In the genomic region with DNA sequence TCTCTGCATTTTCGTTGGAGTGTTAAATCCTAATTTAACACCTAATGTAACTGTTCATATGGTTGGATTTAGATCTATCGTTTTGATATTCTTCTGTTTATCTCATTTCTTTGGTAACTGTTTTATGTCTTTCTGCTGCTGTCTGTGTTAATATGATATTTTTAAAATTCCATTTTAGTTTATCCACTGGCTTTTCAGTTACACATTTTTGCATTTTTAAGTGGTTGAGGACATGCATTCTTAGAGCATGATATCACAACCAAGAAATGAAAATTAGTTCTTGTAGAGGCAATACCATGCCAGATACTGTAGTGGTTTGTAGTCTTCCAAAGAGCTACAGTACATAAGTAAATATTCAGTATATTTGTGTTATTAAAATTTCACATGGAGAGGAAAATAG, we compare ENCODE assay signal across 22 cellular contexts. TPM values are rescaled to one million over a fixed set of nuclear protein-coding genes. Genes with fewer than 3 reads are reported as not detected.
DNase-seq lines count a peak whose midpoint lies in the region; ATAC-seq, FAIRE-seq and TF ChIP-seq lines count a peak whose summit lies in the region.
"Had no signal": no experiment of that assay in that cellular context is flagged by ENCODE, and none has a peak within 500 bp of the region (broad histone marks: within the 10 kb centered on the region; RNA-seq: fewer than 3 reads in every experiment).

No MANE protein-coding gene starts in this region.

- peaks cover 2% of the 10 kb centered on the region; the same call in 1 of the 2 replicates for H3K79me1 ChIP-seq in H1 (ENCODE audit: low read depth, low read length)

- no peak overlapping the region for H2BK20ac ChIP-seq in H1 (ENCODE audit: low read length)

- no peak overlapping the region for H2AK5ac ChIP-seq in H1 (ENCODE audit: low read depth, low read length)

- H3K23ac ChIP-seq in H1 (ENCODE audit: insufficient read length), result no peak overlapping the region

- no peaks in the 10 kb centered on the region for H3K23me2 ChIP-seq in H1 (ENCODE audit: low read depth, low read length)

- peaks cover 0 to 2% (median 0%) of the 10 kb centered on the region in 4 experiments; a peak in 1 of 8 replicates for H3K36me3 ChIP-seq in H1 (ENCODE audit: control insufficient read depth in 2 of 4, insufficient read depth in 4 of 4, low read length in 3 of 4)
- H3K36me3 ChIP-seq: brain microvascular endothelial cell, HAP-1, vagina had no signal

- 71% methylated on average over 2 of the region's 2 CpGs; no CpG with 5 or more reads in 1 of the 2 experiments for WGBS in H1 (ENCODE audit: extremely low coverage in 1 of 2, insufficient coverage in 1 of 2, insufficient read length in 1 of 2, insufficient replicate concordance in 2 of 2, low coverage in 1 of 2, low lambda C conversion rate in 2 of 2, missing lambda C conversion rate in 1 of 2), 2 experiments

- DNase-seq in AG08396 (ENCODE audit: low spot score) (peak; percentile 21), H1 (ENCODE audit: low read depth in 1 of 2, low spot score in 2 of 2) (no peak), NCI-H2171 treated with DMSO at 0.1 percent for 48 hours (lab: John Stamatoyannopoulos, UW) (no peak), NCI-H1694 (lab: John Stamatoyannopoulos, UW) (no peak)
- no peak for DNase-seq in activated T-cell treated with anti-CD3 and anti-CD28 coated beads, Interleukin-2, amount 50 U/mL, for 72 hours
- DNase-seq in activated CD4-positive, alpha-beta T cell treated with anti-CD3 and anti-CD28 coated beads, Interleukin-2, amount 50 U/mL, for 48 hours, result no peak
- DNase-seq: activated CD4-positive, alpha-beta T cell treated with anti-CD3 and anti-CD28 coated beads for 48 hours; activated T-cell treated with anti-CD3 and anti-CD28 coated beads, Interleukin-2, amount 50 U/mL, for 48 hours; brain microvascular endothelial cell; hypothalamus; NCI-H1048; NCI-H446; PC-9; stimulated activated CD8-positive, alpha-beta memory T cell treated with anti-CD3 and anti-CD28 coated beads, Interleukin-4, amount 100 ng/mL, for 48 hours had no signal

- H3K9me3 ChIP-seq in H1 (ENCODE audit: insufficient read depth in 2 of 2, low read depth in 1 of 2, low read length in 1 of 2), result no peaks in the 10 kb centered on the region
- H3K9me3 ChIP-seq: HAP-1, vagina had no signal

- no peak overlapping the region for H2BK120ac ChIP-seq in H1 (replicated peaks; ENCODE audit: low read depth, low read length)

- H3K27ac Mint-ChIP-seq in nephron, result peak overlapping the region; percentile 24 to 32 (median 31)
- no peak overlapping the region for H3K27ac Mint-ChIP-seq in activated T-cell treated with anti-CD3 and anti-CD28 coated beads, Interleukin-2, amount 50 U/mL, for 72 hours
- H3K27ac Mint-ChIP-seq: CD14-positive monocyte; T-helper 1 cell treated with Interleukin-12 subunit alpha and Interleukin-12 subunit beta and Interleukin-4 antibody, amounts not matched to agents 30 μg/mL and 1 μg/mL, for 36 hours had no signal

- H4K8ac ChIP-seq in H1 (ENCODE audit: extremely low read depth, insufficient read depth, low read length), result no peak overlapping the region

- no peak overlapping the region for H2BK15ac ChIP-seq in H1 (ENCODE audit: low read length)

- no peak for TF ChIP-seq RAD21 in Ishikawa (IDR thresholded peaks at IDR 0.05; ENCODE audit: low read depth)
- TF ChIP-seq RAD21 in H1 (IDR thresholded peaks at IDR 0.05 in 1 of 2, conservative IDR thresholded peaks at IDR 0.05 in 1 of 2; ENCODE audit: low read depth in 2 of 2, low read length in 2 of 2), result no peak

- H2AFZ ChIP-seq in H1 (ENCODE audit: low read length), result no peak overlapping the region
- H2AFZ ChIP-seq: PC-9 had no signal

- H4K91ac ChIP-seq in H1 (replicated peaks; ENCODE audit: insufficient read length, low read length), result no peak overlapping the region

- POLR2A ChIA-PET in H1 (lab: Charles Lee; ENCODE audit: partially characterized antibody), result interaction anchor here (0.7 to 2.0 kb wide), 6 partner anchors 10 to 68 kb away, joined by 3 to 5 read pairs (median 4); a partner anchor contains a TSS

- CTCF ChIA-PET in H1 (lab: Charles Lee; ENCODE audit: partially characterized antibody), result interaction anchor here (1.4 to 1.6 kb wide), 3 partner anchors 9 to 73 kb away, joined by 3 to 5 read pairs (median 4); no protein-coding TSS in a partner anchor

- H4K20me1 ChIP-seq in H1 (replicated peaks in 1 of 2; ENCODE audit: control insufficient read depth in 1 of 2, insufficient read depth in 2 of 2, low read length in 2 of 2), result no peaks in the 10 kb centered on the region

- no peak overlapping the region for H2BK12ac ChIP-seq in H1 (ENCODE audit: low read depth, low read length)

- H2BK5ac ChIP-seq in H1 (ENCODE audit: low read depth, low read length), result no peak overlapping the region

- no peaks in the 10 kb centered on the region for H3K27me3 ChIP-seq in H1 (replicated peaks in 1 of 4; ENCODE audit: control insufficient read depth in 3 of 4, extremely low read depth in 1 of 4, insufficient read depth in 3 of 4, low read length in 3 of 4)
- H3K27me3 ChIP-seq: brain microvascular endothelial cell, vagina had no signal

- no peak overlapping the region for H3K4me2 ChIP-seq in H1 (ENCODE audit: insufficient read depth in 1 of 2, low read depth in 2 of 2, low read length in 2 of 2)
- H3K4me2 ChIP-seq: PC-9 had no signal

- H3K9me3 Mint-ChIP-seq in nephron, result no peaks in the 10 kb centered on the region
- H3K9me3 Mint-ChIP-seq in activated T-cell treated with anti-CD3 and anti-CD28 coated beads, Interleukin-2, amount 50 U/mL, for 72 hours, result no peaks in the 10 kb centered on the region
- H3K9me3 Mint-ChIP-seq: T-helper 1 cell treated with Interleukin-12 subunit alpha and Interleukin-12 subunit beta and Interleukin-4 antibody, amounts not matched to agents 30 μg/mL and 1 μg/mL, for 36 hours had no signal

- peaks cover 8% of the 10 kb centered on the region for H3K4me1 Mint-ChIP-seq in nephron
- no peaks in the 10 kb centered on the region for H3K4me1 Mint-ChIP-seq in activated T-cell treated with anti-CD3 and anti-CD28 coated beads, Interleukin-2, amount 50 U/mL, for 72 hours (ENCODE audit: low read depth)
- H3K4me1 Mint-ChIP-seq: CD14-positive monocyte had no signal

- H3K4me3 Mint-ChIP-seq in nephron, result no peak overlapping the region
- H3K4me3 Mint-ChIP-seq in activated T-cell treated with anti-CD3 and anti-CD28 coated beads, Interleukin-2, amount 50 U/mL, for 72 hours, result no peak overlapping the region
- H3K4me3 Mint-ChIP-seq: CD14-positive monocyte; T-helper 1 cell treated with Interleukin-12 subunit alpha and Interleukin-12 subunit beta and Interleukin-4 antibody, amounts not matched to agents 30 μg/mL and 1 μg/mL, for 36 hours had no signal

- H4K5ac ChIP-seq in H1 (ENCODE audit: insufficient read length, low read depth, low read length), result no peak overlapping the region

- peaks cover 0 to 91% of the 10 kb centered on the region in 2 experiments; a peak in 3 of 4 replicates for H3K79me2 ChIP-seq in H1 (ENCODE audit: control insufficient read depth in 1 of 2, insufficient read depth in 2 of 2, low read length in 2 of 2)

- ATAC-seq in activated T-cell treated with anti-CD3 and anti-CD28 coated beads, Interleukin-2, amount 50 U/mL, for 72 hours (replicated peaks in 1 of 2), result no peak

- no peak for TF ChIP-seq POLR2A in H1 (IDR thresholded peaks at IDR 0.05; ENCODE audit: control extremely low read depth in 1 of 2, low read depth in 2 of 2, low read length in 2 of 2)

- H3K4me1 ChIP-seq in H1 (replicated peaks in 1 of 4; ENCODE audit: control insufficient read depth in 3 of 4, insufficient read depth in 4 of 4, low read length in 3 of 4), result peaks cover 0 to 3% (median 0%) of the 10 kb centered on the region in 4 experiments; a peak in 2 of 7 replicates
- H3K4me1 ChIP-seq: vagina had no signal

- no peak overlapping the region for H3K56ac ChIP-seq in H1 (replicated peaks; ENCODE audit: insufficient read length, low read depth, low read length)

- H3K9ac ChIP-seq in H1 (replicated peaks in 1 of 4; ENCODE audit: extremely low read depth in 1 of 4, low read depth in 3 of 4, low read length in 3 of 4), result no peak overlapping the region

- H3K27ac ChIP-seq in H1 (ENCODE audit: low read depth, low read length), result no peak overlapping the region
- H3K27ac ChIP-seq: brain microvascular endothelial cell, PC-9, vagina had no signal

- H3K4ac ChIP-seq in H1 (replicated peaks; ENCODE audit: insufficient read length, low read depth, low read length), result no peak overlapping the region

- no peak overlapping the region for H3K14ac ChIP-seq in H1 (ENCODE audit: insufficient read length)

- peaks cover 4% of the 10 kb centered on the region for H3K36me3 Mint-ChIP-seq in nephron (ENCODE audit: low read depth)
- no peaks in the 10 kb centered on the region for H3K36me3 Mint-ChIP-seq in activated T-cell treated with anti-CD3 and anti-CD28 coated beads, Interleukin-2, amount 50 U/mL, for 72 hours (ENCODE audit: insufficient read depth in 2 of 2)
- H3K36me3 Mint-ChIP-seq: CD14-positive monocyte had no signal

- TF ChIP-seq CTCF in H1 (IDR thresholded peaks at IDR 0.05; ENCODE audit: control extremely low read depth in 1 of 3, insufficient read depth in 1 of 3, low read depth in 1 of 3, low read length in 3 of 3) (no peak), nephron (IDR thresholded peaks at IDR 0.05; ENCODE audit: unreplicated experiment in 3 of 3) (no peak)

- no peaks in the 10 kb centered on the region for H3K27me3 Mint-ChIP-seq in nephron (ENCODE audit: low read depth)
- no peaks in the 10 kb centered on the region for H3K27me3 Mint-ChIP-seq in activated T-cell treated with anti-CD3 and anti-CD28 coated beads, Interleukin-2, amount 50 U/mL, for 72 hours (ENCODE audit: low read depth)

- peak; percentile 60 for FAIRE-seq in H1 (lab: Jason Lieb, UNC)

- no peak overlapping the region for H3K18ac ChIP-seq in H1 (ENCODE audit: extremely low read depth, low read length)

- TF ChIP-seq EP300 in Ishikawa (IDR thresholded peaks at IDR 0.05; ENCODE audit: borderline replicate concordance) (peak; percentile 31; the same call in 1 of the 2 replicates), H1 (IDR thresholded peaks at IDR 0.05; ENCODE audit: borderline replicate concordance in 1 of 2, low read depth in 2 of 2, low read length in 2 of 2) (no peak)

- H3K4me3 ChIP-seq in H1 (ENCODE audit: extremely low read depth in 1 of 4, insufficient read depth in 2 of 4, low read depth in 3 of 4, low read length in 4 of 4), result no peak overlapping the region
- H3K4me3 ChIP-seq: HAP-1, PC-9, vagina had no signal

TF ChIP-seq in Ishikawa, 13 proteins besides CTCF, POLR2A, EP300 and RAD21 (continues in another document):
- TF ChIP-seq CREB1 (IDR thresholded peaks at IDR 0.05; ENCODE audit: low read depth), result no peak

RNA-seq across cellular contexts. Expression of a gene that starts 58.6 kb away (rescaled TPM):
- total RNA-seq in H1 (2021; fragmentation: NEBNext Ultra II Directional; extraction: Animal tissue kit (Norgen Biotek cat#: 25700)), result 92.4 and 94.7 TPM in 2 replicates
- 14.2 and 27.4 TPM in 2 replicates for polyA plus RNA-seq in H1 (2011; rRNA removed)
- 27.9 TPM for polyA plus RNA-seq in H1 (2011; cell fraction: cytosol; rRNA removed)
- polyA plus RNA-seq in H1 (2011; cell fraction: nucleus; rRNA removed), result 14.8 TPM
- polyA plus RNA-seq in H1 (2012, experiment 1 of 2), result 30.9 to 50.6 TPM (median 37.4 TPM) in 4 replicates
- polyA plus RNA-seq in H1 (2012, experiment 2 of 2), result 3.5 TPM
- polyA plus RNA-seq in H1 (2013, experiment 1 of 2), result 47.8 TPM
- polyA plus RNA-seq in H1 (2013, experiment 2 of 2), result 45.4 TPM
- 53.3 and 71.1 TPM in 2 replicates for polyA minus RNA-seq in H1 (2011; rRNA and poly(A)+ RNA removed)
- polyA minus RNA-seq in H1 (2011; cell fraction: cytosol; rRNA and poly(A)+ RNA removed), result 44.4 TPM
- 56.2 TPM for polyA minus RNA-seq in H1 (2011; cell fraction: nucleus; rRNA and poly(A)+ RNA removed)
- total RNA-seq in activated T-cell treated with anti-CD3 and anti-CD28 coated beads, Interleukin-2, amount 50 U/mL, for 72 hours, result not detected
- total RNA-seq: lung microvascular endothelial cell, omental fat pad, PC-9, vagina had no signal
- polyA plus RNA-seq: CD14-positive monocyte had no signal

Comparison
In these comparisons a context has a peak if more than half of its experiments do, and no peak if none do; other contexts are left out.
1. RNA of a gene that starts 58.6 kb away (total RNA-seq): 92.4 to 94.7 TPM in H1; not detected in activated T-cell treated with anti-CD3 and anti-CD28 coated beads, Interleukin-2, amount 50 U/mL, for 72 hours; every median in the first group is over 10 times any median in the second.